In genomic region chr17:67837965-67838364, GRCh38 we compare ENCODE assay signal across 20 cellular contexts.
"Had no signal": no experiment of that assay in that cellular context is flagged by ENCODE, and none has a peak within 500 bp of the region (broad histone marks: within the 10 kb centered on the region; RNA-seq: fewer than 3 reads in every experiment).

No MANE protein-coding gene starts in this region.

- H3K27me3 Mint-ChIP-seq: activated CD4-positive, alpha-beta memory T cell treated with anti-CD3 and anti-CD28 coated beads for 36 hours; activated CD4-positive, alpha-beta T cell treated with anti-CD3 and anti-CD28 coated beads for 36 hours; activated naive CD4-positive, alpha-beta T cell treated with anti-CD3 and anti-CD28 coated beads, Interleukin-2, amount 10 ng/mL, durations not matched to agents 7 days and 5 days; activated T-cell treated with anti-CD3 and anti-CD28 coated beads, Interleukin-2, amount 50 U/mL, for 24 hours; stimulated activated naive B cell treated with anti-CD40 and anti-IgM and Interleukin-4, amounts not matched to agents 10 μg/mL and 1 μg/mL and 100 μg/mL, for 72 hours had no signal

- H3K27ac Mint-ChIP-seq: activated CD4-positive, alpha-beta memory T cell treated with anti-CD3 and anti-CD28 coated beads for 36 hours; activated CD4-positive, alpha-beta T cell treated with anti-CD3 and anti-CD28 coated beads for 36 hours; activated naive CD4-positive, alpha-beta T cell treated with anti-CD3 and anti-CD28 coated beads, Interleukin-2, amount 10 ng/mL, durations not matched to agents 7 days and 5 days; neural progenitor cell had no signal

- H3K27me3 ChIP-seq: cardiac muscle cell, dorsolateral prefrontal cortex, gastroesophageal sphincter, neural progenitor cell, pancreas, tibial artery had no signal

- H3K4me3 ChIP-seq: cardiac muscle cell, dorsolateral prefrontal cortex, gastroesophageal sphincter, lower lobe of right lung, neural progenitor cell, pancreas, skin epidermis, tibial artery had no signal

- H3K4me3 Mint-ChIP-seq: activated CD4-positive, alpha-beta memory T cell treated with anti-CD3 and anti-CD28 coated beads for 36 hours; activated CD4-positive, alpha-beta T cell treated with anti-CD3 and anti-CD28 coated beads for 36 hours; activated naive CD4-positive, alpha-beta T cell treated with anti-CD3 and anti-CD28 coated beads, Interleukin-2, amount 10 ng/mL, durations not matched to agents 7 days and 5 days; activated T-cell treated with anti-CD3 and anti-CD28 coated beads, Interleukin-2, amount 50 U/mL, for 24 hours; mesothelial cell of epicardium; neural progenitor cell; stimulated activated naive B cell treated with anti-CD40 and anti-IgM and Interleukin-4, amounts not matched to agents 10 μg/mL and 1 μg/mL and 100 μg/mL, for 72 hours had no signal

- H3K27ac ChIP-seq: cardiac muscle cell, dorsolateral prefrontal cortex, lower lobe of right lung, neural progenitor cell, pancreas, skin epidermis, tibial artery, WERI-Rb-1 had no signal

- H3K4me1 ChIP-seq: neural progenitor cell had no signal

- H3K36me3 ChIP-seq: cardiac muscle cell, gastroesophageal sphincter, lower lobe of right lung, neural progenitor cell, pancreas, tibial artery had no signal

- H3K9me3 ChIP-seq: gastroesophageal sphincter, lower lobe of right lung, pancreas, tibial artery had no signal

- H3K9me3 Mint-ChIP-seq: activated CD4-positive, alpha-beta memory T cell treated with anti-CD3 and anti-CD28 coated beads for 36 hours; activated naive CD4-positive, alpha-beta T cell treated with anti-CD3 and anti-CD28 coated beads, Interleukin-2, amount 10 ng/mL, durations not matched to agents 7 days and 5 days; activated T-cell treated with anti-CD3 and anti-CD28 coated beads, Interleukin-2, amount 50 U/mL, for 24 hours; stimulated activated naive B cell treated with anti-CD40 and anti-IgM and Interleukin-4, amounts not matched to agents 10 μg/mL and 1 μg/mL and 100 μg/mL, for 72 hours had no signal

- H3K4me1 Mint-ChIP-seq: neural progenitor cell had no signal

- DNase-seq: activated CD4-positive, alpha-beta memory T cell treated with anti-CD3 and anti-CD28 coated beads for 36 hours; activated CD4-positive, alpha-beta T cell treated with anti-CD3 and anti-CD28 coated beads for 36 hours; activated naive CD4-positive, alpha-beta T cell treated with anti-CD3 and anti-CD28 coated beads, Interleukin-2, amount 10 ng/mL, durations not matched to agents 7 days and 5 days; activated T-cell treated with anti-CD3 and anti-CD28 coated beads, Interleukin-2, amount 50 U/mL, for 24 hours; dorsolateral prefrontal cortex; erythroblast; left colon; lower lobe of right lung; pancreas; retina; stimulated activated CD4-positive, alpha-beta T cell treated with anti-CD3 and anti-CD28 coated beads, Interleukin-15, amount 100 ng/mL, for 24 hours; stimulated activated CD4-positive, alpha-beta T cell treated with anti-CD3 and anti-CD28 coated beads, Interleukin-4, amount 100 ng/mL, for 1 hour; stimulated activated naive B cell treated with anti-CD40 and anti-IgM and Interleukin-4, amounts not matched to agents 10 μg/mL and 1 μg/mL and 100 μg/mL, for 72 hours; tibial artery; WERI-Rb-1 had no signal
